12 cellular contexts compared by ENCODE assay signal in genomic region chr14:76828339-76829015, GRCh38. TPM values are rescaled to one million over a fixed set of nuclear protein-coding genes. Genes with fewer than 3 reads are reported as not detected.
A peak's percentile ranks its signal among the peaks of the same experiment; 100 is the strongest.
DNase-seq lines count a peak whose midpoint lies in the region; ATAC-seq, FAIRE-seq and TF ChIP-seq lines count a peak whose summit lies in the region.
"Had no signal": no experiment of that assay in that cellular context is flagged by ENCODE, and none has a peak within 500 bp of the region (broad histone marks: within the 10 kb centered on the region; RNA-seq: fewer than 3 reads in every experiment).

No MANE protein-coding gene starts in this region.

- ATAC-seq in right cardiac atrium (no peak), sciatic nerve (peak; percentile 21), GM21717 (IDR thresholded peaks at IDR 0.05; ENCODE audit: unreplicated experiment) (no peak)

- H3K4me3 Mint-ChIP-seq in astrocyte (ENCODE audit: unreplicated experiment), result no peak overlapping the region
- H3K4me3 Mint-ChIP-seq: immature natural killer cell had no signal

- no peaks in the 10 kb centered on the region for H3K4me1 ChIP-seq in astrocyte (ENCODE audit: insufficient read depth, low read length)
- peaks cover 3% of the 10 kb centered on the region for H3K4me1 ChIP-seq in right cardiac atrium (ENCODE audit: control insufficient read depth, insufficient read depth, low read length)
- H3K4me1 ChIP-seq in smooth muscle cell (ENCODE audit: low read depth), result peaks cover 9% of the 10 kb centered on the region
- H3K4me1 ChIP-seq: BLaER1 had no signal

- H3K4me2 ChIP-seq in astrocyte (ENCODE audit: low read length), result peak overlapping the region; percentile 65
- H3K4me2 ChIP-seq in smooth muscle cell, result no peak overlapping the region
- H3K4me2 ChIP-seq: BLaER1 had no signal

- no peak overlapping the region for H3K27ac ChIP-seq in astrocyte (ENCODE audit: low read depth, low read length)
- H3K27ac ChIP-seq in right cardiac atrium (ENCODE audit: low read length), result peak overlapping the region; percentile 15
- H3K27ac ChIP-seq in smooth muscle cell (ENCODE audit: low read depth), result no peak overlapping the region
- H3K27ac ChIP-seq: BLaER1 had no signal

- H3K36me3 ChIP-seq in astrocyte (ENCODE audit: insufficient read depth, low read length) (no peaks in the 10 kb centered on the region), smooth muscle cell (ENCODE audit: low read depth) (no peaks in the 10 kb centered on the region)
- H3K36me3 ChIP-seq: BLaER1 had no signal

- H3K27me3 Mint-ChIP-seq in astrocyte (ENCODE audit: low read depth, unreplicated experiment), result peaks cover 21% of the 10 kb centered on the region

- H3K36me3 Mint-ChIP-seq in astrocyte (ENCODE audit: low read depth, unreplicated experiment), result no peaks in the 10 kb centered on the region
- H3K36me3 Mint-ChIP-seq: immature natural killer cell had no signal

- DNase-seq in COLO668 (lab: John Stamatoyannopoulos, UW; ENCODE audit: unreplicated experiment) (peak; percentile 26), astrocyte (ENCODE audit: low read depth) (no peak), right cardiac atrium (no peak), sciatic nerve (ENCODE audit: low spot score) (no peak), HuH-7 (ENCODE audit: low spot score) (no peak), smooth muscle cell (lab: John Stamatoyannopoulos, UW; ENCODE audit: unreplicated experiment) (no peak), NCI-H748 (lab: John Stamatoyannopoulos, UW; ENCODE audit: unreplicated experiment) (no peak)
- DNase-seq: immature natural killer cell, occipital lobe had no signal

- H3F3A ChIP-seq in smooth muscle cell (ENCODE audit: low read depth), result no peaks in the 10 kb centered on the region

- peaks cover 6% of the 10 kb centered on the region for H3K4me1 Mint-ChIP-seq in astrocyte (ENCODE audit: low read depth, unreplicated experiment)
- H3K4me1 Mint-ChIP-seq: immature natural killer cell had no signal

- H3K79me2 ChIP-seq in astrocyte (ENCODE audit: insufficient read depth, low read length), result no peaks in the 10 kb centered on the region
- H3K79me2 ChIP-seq in smooth muscle cell (ENCODE audit: low read depth), result no peaks in the 10 kb centered on the region

- H3K9me3 ChIP-seq in astrocyte (ENCODE audit: insufficient read depth, low read depth, low read length) (no peaks in the 10 kb centered on the region), right cardiac atrium (ENCODE audit: control insufficient read depth, low read length) (no peaks in the 10 kb centered on the region), smooth muscle cell (replicated peaks; ENCODE audit: low read depth) (no peaks in the 10 kb centered on the region)
- H3K9me3 ChIP-seq: BLaER1 had no signal

- intact Hi-C loops in right cardiac atrium (cut with DNase I) (no loop called here), sciatic nerve (cut with DNase I) (no loop called here)

- TF ChIP-seq CTCF in astrocyte (IDR thresholded peaks at IDR 0.05; ENCODE audit: insufficient read depth, low read depth, low read length) (no peak), smooth muscle cell (IDR thresholded peaks at IDR 0.05; ENCODE audit: borderline replicate concordance, insufficient read depth, poor library complexity, severe bottlenecking) (no peak)

- H2AFZ ChIP-seq in astrocyte (ENCODE audit: low read depth, low read length), result peak overlapping the region; percentile 56
- H2AFZ ChIP-seq in smooth muscle cell (ENCODE audit: low read depth), result no peak overlapping the region

- peak overlapping the region; percentile 10 for H3K4me3 ChIP-seq in astrocyte (ENCODE audit: insufficient read depth, low read depth, low read length)
- peak overlapping the region; percentile 34 for H3K4me3 ChIP-seq in right cardiac atrium (ENCODE audit: low read length)
- H3K4me3 ChIP-seq in smooth muscle cell, result no peak overlapping the region
- H3K4me3 ChIP-seq: BLaER1 had no signal

- FAIRE-seq in astrocyte (lab: Jason Lieb, UNC), result no peak
- FAIRE-seq: RCC 7860 had no signal

- 59% methylated on average over 17 of the region's 17 CpGs for WGBS in right cardiac atrium
- 83% methylated on average over 17 of the region's 17 CpGs for WGBS in smooth muscle cell (ENCODE audit: low lambda C conversion rate)

- H3K9me3 Mint-ChIP-seq in astrocyte (ENCODE audit: unreplicated experiment), result peaks cover 5% of the 10 kb centered on the region
- H3K9me3 Mint-ChIP-seq: immature natural killer cell had no signal

- H3K27me3 ChIP-seq in astrocyte (ENCODE audit: insufficient read depth, low read length) (peaks cover 7% of the 10 kb centered on the region), right cardiac atrium (ENCODE audit: control insufficient read depth, insufficient read depth) (no peaks in the 10 kb centered on the region), smooth muscle cell (ENCODE audit: low read depth) (no peaks in the 10 kb centered on the region)
- H3K27me3 ChIP-seq: BLaER1 had no signal

- H3K9ac ChIP-seq in astrocyte (ENCODE audit: low read length), result no peak overlapping the region
- no peak overlapping the region for H3K9ac ChIP-seq in smooth muscle cell (ENCODE audit: low read depth)
- H3K9ac ChIP-seq: BLaER1 had no signal

- H3K27ac Mint-ChIP-seq in astrocyte (ENCODE audit: unreplicated experiment), result no peak overlapping the region
- H3K27ac Mint-ChIP-seq: immature natural killer cell had no signal

- no peaks in the 10 kb centered on the region for H4K20me1 ChIP-seq in astrocyte (ENCODE audit: insufficient read depth, low read length)
- H4K20me1 ChIP-seq in smooth muscle cell (ENCODE audit: low read depth), result no peaks in the 10 kb centered on the region
- H4K20me1 ChIP-seq: BLaER1 had no signal

RNA-seq across cellular contexts. Expression of gene LRRC74A, which starts 2.3 kb away (rescaled TPM):
- total RNA-seq in astrocyte (not detected in 2 replicates), right cardiac atrium (1 to 10 TPM in 1 of 4 donors, not detected in 3; 1.1 TPM), sciatic nerve (not detected), smooth muscle cell (not detected in 2 replicates)
- polyA plus RNA-seq in right cardiac atrium (not detected), smooth muscle cell (not detected in 2 replicates)
- total RNA-seq: occipital lobe had no signal
- polyA plus RNA-seq: immature natural killer cell had no signal

RNA-seq across cellular contexts. Expression of gene ANGEL1, which starts 15.8 kb away (rescaled TPM):
- total RNA-seq in astrocyte (12.7 and 15.0 TPM in 2 replicates), right cardiac atrium (10 to 100 TPM; 19.9 to 24.9 (median 20.3) TPM), sciatic nerve (35.7 TPM), smooth muscle cell (18.1 and 20.4 TPM in 2 replicates)
- polyA plus RNA-seq in right cardiac atrium (12.8 TPM), smooth muscle cell (8.4 and 9.5 TPM in 2 replicates)
